ENCODE assay signal across 1 cellular context in the genomic region with DNA sequence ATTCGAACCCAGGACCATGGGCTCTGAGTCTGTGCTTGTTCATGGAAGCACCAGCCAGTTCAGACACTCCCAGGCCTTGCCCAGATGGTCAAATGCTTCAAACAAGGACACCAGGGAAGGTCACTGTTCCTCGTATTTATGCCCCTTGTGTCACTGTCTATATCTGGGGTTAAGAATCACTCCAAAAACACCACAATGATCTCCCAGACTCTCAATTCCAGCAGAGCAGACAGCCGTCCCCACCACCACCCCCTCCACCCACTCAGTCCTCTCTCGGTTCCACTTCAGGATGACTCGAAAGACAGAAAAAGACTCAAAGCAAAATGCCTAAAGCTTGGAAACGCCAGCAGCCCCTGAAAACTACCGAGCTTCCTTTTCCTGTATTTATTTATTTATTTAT.
A peak's percentile ranks its signal among the peaks of the same experiment; 100 is the strongest.
TF ChIP-seq lines count a peak whose summit lies in the region.

No MANE protein-coding gene starts in this region.

TF ChIP-seq in GM12878, 131 proteins besides CTCF, POLR2A, EP300 and RAD21 (continued from another document and continues in another):
- TF ChIP-seq, protein P1, sequence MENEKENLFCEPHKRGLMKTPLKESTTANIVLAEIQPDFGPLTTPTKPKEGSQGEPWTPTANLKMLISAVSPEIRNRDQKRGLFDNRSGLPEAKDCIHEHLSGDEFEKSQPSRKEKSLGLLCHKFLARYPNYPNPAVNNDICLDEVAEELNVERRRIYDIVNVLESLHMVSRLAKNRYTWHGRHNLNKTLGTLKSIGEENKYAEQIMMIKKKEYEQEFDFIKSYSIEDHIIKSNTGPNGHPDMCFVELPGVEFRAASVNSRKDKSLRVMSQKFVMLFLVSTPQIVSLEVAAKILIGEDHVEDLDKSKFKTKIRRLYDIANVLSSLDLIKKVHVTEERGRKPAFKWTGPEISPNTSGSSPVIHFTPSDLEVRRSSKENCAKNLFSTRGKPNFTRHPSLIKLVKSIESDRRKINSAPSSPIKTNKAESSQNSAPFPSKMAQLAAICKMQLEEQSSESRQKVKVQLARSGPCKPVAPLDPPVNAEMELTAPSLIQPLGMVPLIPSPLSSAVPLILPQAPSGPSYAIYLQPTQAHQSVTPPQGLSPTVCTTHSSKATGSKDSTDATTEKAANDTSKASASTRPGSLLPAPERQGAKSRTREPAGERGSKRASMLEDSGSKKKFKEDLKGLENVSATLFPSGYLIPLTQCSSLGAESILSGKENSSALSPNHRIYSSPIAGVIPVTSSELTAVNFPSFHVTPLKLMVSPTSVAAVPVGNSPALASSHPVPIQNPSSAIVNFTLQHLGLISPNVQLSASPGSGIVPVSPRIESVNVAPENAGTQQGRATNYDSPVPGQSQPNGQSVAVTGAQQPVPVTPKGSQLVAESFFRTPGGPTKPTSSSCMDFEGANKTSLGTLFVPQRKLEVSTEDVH (IDR thresholded peaks at IDR 0.05; ENCODE audit: low read depth, partially characterized antibody), result no peak
- TF ChIP-seq, protein P2, sequence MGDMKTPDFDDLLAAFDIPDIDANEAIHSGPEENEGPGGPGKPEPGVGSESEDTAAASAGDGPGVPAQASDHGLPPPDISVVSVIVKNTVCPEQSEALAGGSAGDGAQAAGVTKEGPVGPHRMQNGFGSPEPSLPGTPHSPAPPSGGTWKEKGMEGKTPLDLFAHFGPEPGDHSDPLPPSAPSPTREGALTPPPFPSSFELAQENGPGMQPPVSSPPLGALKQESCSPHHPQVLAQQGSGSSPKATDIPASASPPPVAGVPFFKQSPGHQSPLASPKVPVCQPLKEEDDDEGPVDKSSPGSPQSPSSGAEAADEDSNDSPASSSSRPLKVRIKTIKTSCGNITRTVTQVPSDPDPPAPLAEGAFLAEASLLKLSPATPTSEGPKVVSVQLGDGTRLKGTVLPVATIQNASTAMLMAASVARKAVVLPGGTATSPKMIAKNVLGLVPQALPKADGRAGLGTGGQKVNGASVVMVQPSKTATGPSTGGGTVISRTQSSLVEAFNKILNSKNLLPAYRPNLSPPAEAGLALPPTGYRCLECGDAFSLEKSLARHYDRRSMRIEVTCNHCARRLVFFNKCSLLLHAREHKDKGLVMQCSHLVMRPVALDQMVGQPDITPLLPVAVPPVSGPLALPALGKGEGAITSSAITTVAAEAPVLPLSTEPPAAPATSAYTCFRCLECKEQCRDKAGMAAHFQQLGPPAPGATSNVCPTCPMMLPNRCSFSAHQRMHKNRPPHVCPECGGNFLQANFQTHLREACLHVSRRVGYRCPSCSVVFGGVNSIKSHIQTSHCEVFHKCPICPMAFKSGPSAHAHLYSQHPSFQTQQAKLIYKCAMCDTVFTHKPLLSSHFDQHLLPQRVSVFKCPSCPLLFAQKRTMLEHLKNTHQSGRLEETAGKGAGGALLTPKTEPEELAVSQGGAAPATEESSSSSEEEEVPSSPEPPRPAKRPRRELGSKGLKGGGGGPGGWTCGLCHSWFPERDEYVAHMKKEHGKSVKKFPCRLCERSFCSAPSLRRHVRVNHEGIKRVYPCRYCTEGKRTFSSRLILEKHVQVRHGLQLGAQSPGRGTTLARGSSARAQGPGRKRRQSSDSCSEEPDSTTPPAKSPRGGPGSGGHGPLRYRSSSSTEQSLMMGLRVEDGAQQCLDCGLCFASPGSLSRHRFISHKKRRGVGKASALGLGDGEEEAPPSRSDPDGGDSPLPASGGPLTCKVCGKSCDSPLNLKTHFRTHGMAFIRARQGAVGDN (IDR thresholded peaks at IDR 0.05), result no peak
- TF ChIP-seq CREB1 (IDR thresholded peaks at IDR 0.05; ENCODE audit: low read depth), result no peak
- TF ChIP-seq RCOR1 (conservative IDR thresholded peaks at IDR 0.05; ENCODE audit: low read depth, low read length), result no peak
- no peak for TF ChIP-seq CEBPB (IDR thresholded peaks at IDR 0.05; ENCODE audit: borderline replicate concordance in 1 of 2, low read depth in 2 of 2, low read length in 2 of 2)
- TF ChIP-seq NR2C2 (IDR thresholded peaks at IDR 0.05; ENCODE audit: borderline replicate concordance, control insufficient read depth, insufficient read length, low read depth), result no peak
- TF ChIP-seq IRF4 (IDR thresholded peaks at IDR 0.05; ENCODE audit: low read depth, low read length), result 0 out of 2 replicates have a peak, but pooled peaks have one; percentile 12
- TF ChIP-seq, protein P3, sequence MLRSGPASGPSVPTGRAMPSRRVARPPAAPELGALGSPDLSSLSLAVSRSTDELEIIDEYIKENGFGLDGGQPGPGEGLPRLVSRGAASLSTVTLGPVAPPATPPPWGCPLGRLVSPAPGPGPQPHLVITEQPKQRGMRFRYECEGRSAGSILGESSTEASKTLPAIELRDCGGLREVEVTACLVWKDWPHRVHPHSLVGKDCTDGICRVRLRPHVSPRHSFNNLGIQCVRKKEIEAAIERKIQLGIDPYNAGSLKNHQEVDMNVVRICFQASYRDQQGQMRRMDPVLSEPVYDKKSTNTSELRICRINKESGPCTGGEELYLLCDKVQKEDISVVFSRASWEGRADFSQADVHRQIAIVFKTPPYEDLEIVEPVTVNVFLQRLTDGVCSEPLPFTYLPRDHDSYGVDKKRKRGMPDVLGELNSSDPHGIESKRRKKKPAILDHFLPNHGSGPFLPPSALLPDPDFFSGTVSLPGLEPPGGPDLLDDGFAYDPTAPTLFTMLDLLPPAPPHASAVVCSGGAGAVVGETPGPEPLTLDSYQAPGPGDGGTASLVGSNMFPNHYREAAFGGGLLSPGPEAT (IDR thresholded peaks at IDR 0.05; ENCODE audit: low read depth), result no peak
- no peak for TF ChIP-seq RELA (IDR thresholded peaks at IDR 0.05; ENCODE audit: borderline replicate concordance, partially characterized antibody)
- TF ChIP-seq POLR2AphosphoS5 (IDR thresholded peaks at IDR 0.05; ENCODE audit: low read length), result no peak
- TF ChIP-seq, protein P4, sequence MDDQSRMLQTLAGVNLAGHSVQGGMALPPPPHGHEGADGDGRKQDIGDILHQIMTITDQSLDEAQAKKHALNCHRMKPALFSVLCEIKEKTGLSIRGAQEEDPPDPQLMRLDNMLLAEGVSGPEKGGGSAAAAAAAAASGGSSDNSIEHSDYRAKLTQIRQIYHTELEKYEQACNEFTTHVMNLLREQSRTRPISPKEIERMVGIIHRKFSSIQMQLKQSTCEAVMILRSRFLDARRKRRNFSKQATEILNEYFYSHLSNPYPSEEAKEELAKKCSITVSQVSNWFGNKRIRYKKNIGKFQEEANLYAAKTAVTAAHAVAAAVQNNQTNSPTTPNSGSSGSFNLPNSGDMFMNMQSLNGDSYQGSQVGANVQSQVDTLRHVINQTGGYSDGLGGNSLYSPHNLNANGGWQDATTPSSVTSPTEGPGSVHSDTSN (IDR thresholded peaks at IDR 0.05; ENCODE audit: insufficient replicate concordance, low read depth, low read length), result no peak
- no peak for TF ChIP-seq TAF1 (IDR thresholded peaks at IDR 0.05; ENCODE audit: borderline replicate concordance, low read depth, low read length)
- peak; percentile 41; the same call in 1 of the 2 replicates for TF ChIP-seq NFIC (IDR thresholded peaks at IDR 0.05; ENCODE audit: low read depth, low read length)
- no peak for TF ChIP-seq SREBF1 (IDR thresholded peaks at IDR 0.05; ENCODE audit: low read length)
- TF ChIP-seq, protein P5, sequence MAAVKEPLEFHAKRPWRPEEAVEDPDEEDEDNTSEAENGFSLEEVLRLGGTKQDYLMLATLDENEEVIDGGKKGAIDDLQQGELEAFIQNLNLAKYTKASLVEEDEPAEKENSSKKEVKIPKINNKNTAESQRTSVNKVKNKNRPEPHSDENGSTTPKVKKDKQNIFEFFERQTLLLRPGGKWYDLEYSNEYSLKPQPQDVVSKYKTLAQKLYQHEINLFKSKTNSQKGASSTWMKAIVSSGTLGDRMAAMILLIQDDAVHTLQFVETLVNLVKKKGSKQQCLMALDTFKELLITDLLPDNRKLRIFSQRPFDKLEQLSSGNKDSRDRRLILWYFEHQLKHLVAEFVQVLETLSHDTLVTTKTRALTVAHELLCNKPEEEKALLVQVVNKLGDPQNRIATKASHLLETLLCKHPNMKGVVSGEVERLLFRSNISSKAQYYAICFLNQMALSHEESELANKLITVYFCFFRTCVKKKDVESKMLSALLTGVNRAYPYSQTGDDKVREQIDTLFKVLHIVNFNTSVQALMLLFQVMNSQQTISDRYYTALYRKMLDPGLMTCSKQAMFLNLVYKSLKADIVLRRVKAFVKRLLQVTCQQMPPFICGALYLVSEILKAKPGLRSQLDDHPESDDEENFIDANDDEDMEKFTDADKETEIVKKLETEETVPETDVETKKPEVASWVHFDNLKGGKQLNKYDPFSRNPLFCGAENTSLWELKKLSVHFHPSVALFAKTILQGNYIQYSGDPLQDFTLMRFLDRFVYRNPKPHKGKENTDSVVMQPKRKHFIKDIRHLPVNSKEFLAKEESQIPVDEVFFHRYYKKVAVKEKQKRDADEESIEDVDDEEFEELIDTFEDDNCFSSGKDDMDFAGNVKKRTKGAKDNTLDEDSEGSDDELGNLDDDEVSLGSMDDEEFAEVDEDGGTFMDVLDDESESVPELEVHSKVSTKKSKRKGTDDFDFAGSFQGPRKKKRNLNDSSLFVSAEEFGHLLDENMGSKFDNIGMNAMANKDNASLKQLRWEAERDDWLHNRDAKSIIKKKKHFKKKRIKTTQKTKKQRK (IDR thresholded peaks at IDR 0.05; ENCODE audit: low read depth, low read length), result no peak
- no peak for TF ChIP-seq ZNF217 (IDR thresholded peaks at IDR 0.05)
- no peak for TF ChIP-seq SIX5 (IDR thresholded peaks at IDR 0.05; ENCODE audit: low read depth, low read length, severe bottlenecking)
- TF ChIP-seq, protein P6, sequence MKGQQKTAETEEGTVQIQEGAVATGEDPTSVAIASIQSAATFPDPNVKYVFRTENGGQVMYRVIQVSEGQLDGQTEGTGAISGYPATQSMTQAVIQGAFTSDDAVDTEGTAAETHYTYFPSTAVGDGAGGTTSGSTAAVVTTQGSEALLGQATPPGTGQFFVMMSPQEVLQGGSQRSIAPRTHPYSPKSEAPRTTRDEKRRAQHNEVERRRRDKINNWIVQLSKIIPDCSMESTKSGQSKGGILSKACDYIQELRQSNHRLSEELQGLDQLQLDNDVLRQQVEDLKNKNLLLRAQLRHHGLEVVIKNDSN (IDR thresholded peaks at IDR 0.05; ENCODE audit: borderline replicate concordance, extremely low read length, insufficient read depth, low read depth, low read length), result no peak
- peak; percentile 76 for TF ChIP-seq RUNX3 (IDR thresholded peaks at IDR 0.05; ENCODE audit: low read length)
- no peak for TF ChIP-seq ETV6 (conservative IDR thresholded peaks at IDR 0.05 in 1 of 2, IDR thresholded peaks at IDR 0.05 in 1 of 2; ENCODE audit: borderline replicate concordance in 1 of 2, low read depth in 1 of 2)
- TF ChIP-seq ATF7 (IDR thresholded peaks at IDR 0.05; ENCODE audit: low read depth), result peak; percentile 51; the same call in 1 of the 2 replicates
- TF ChIP-seq RBBP5 (conservative IDR thresholded peaks at IDR 0.05), result no peak
- TF ChIP-seq, protein P7, sequence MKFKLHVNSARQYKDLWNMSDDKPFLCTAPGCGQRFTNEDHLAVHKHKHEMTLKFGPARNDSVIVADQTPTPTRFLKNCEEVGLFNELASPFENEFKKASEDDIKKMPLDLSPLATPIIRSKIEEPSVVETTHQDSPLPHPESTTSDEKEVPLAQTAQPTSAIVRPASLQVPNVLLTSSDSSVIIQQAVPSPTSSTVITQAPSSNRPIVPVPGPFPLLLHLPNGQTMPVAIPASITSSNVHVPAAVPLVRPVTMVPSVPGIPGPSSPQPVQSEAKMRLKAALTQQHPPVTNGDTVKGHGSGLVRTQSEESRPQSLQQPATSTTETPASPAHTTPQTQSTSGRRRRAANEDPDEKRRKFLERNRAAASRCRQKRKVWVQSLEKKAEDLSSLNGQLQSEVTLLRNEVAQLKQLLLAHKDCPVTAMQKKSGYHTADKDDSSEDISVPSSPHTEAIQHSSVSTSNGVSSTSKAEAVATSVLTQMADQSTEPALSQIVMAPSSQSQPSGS (IDR thresholded peaks at IDR 0.05; ENCODE audit: low read length), result no peak
- no peak for TF ChIP-seq NR2C1 (IDR thresholded peaks at IDR 0.05)
- TF ChIP-seq EZH2 (IDR thresholded peaks at IDR 0.05; ENCODE audit: borderline replicate concordance, control insufficient read depth, low read depth, low read length), result no peak
- no peak for TF ChIP-seq SRF (IDR thresholded peaks at IDR 0.05; ENCODE audit: low read depth in 2 of 2, low read length in 2 of 2)
- TF ChIP-seq ZBED1 (IDR thresholded peaks at IDR 0.05; ENCODE audit: borderline replicate concordance), result peak; percentile 16; the same call in 1 of the 2 replicates
- TF ChIP-seq, protein P8, sequence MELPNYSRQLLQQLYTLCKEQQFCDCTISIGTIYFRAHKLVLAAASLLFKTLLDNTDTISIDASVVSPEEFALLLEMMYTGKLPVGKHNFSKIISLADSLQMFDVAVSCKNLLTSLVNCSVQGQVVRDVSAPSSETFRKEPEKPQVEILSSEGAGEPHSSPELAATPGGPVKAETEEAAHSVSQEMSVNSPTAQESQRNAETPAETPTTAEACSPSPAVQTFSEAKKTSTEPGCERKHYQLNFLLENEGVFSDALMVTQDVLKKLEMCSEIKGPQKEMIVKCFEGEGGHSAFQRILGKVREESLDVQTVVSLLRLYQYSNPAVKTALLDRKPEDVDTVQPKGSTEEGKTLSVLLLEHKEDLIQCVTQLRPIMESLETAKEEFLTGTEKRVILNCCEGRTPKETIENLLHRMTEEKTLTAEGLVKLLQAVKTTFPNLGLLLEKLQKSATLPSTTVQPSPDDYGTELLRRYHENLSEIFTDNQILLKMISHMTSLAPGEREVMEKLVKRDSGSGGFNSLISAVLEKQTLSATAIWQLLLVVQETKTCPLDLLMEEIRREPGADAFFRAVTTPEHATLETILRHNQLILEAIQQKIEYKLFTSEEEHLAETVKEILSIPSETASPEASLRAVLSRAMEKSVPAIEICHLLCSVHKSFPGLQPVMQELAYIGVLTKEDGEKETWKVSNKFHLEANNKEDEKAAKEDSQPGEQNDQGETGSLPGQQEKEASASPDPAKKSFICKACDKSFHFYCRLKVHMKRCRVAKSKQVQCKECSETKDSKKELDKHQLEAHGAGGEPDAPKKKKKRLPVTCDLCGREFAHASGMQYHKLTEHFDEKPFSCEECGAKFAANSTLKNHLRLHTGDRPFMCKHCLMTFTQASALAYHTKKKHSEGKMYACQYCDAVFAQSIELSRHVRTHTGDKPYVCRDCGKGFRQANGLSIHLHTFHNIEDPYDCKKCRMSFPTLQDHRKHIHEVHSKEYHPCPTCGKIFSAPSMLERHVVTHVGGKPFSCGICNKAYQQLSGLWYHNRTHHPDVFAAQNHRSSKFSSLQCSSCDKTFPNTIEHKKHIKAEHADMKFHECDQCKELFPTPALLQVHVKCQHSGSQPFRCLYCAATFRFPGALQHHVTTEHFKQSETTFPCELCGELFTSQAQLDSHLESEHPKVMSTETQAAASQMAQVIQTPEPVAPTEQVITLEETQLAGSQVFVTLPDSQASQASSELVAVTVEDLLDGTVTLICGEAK (IDR thresholded peaks at IDR 0.05; ENCODE audit: borderline replicate concordance), result no peak
- 0 out of 2 replicates have a peak, but pooled peaks have one; percentile 15 for TF ChIP-seq TCF3 (IDR thresholded peaks at IDR 0.05; ENCODE audit: borderline replicate concordance, insufficient read depth, low read depth, low read length)
- TF ChIP-seq CHD1 (IDR thresholded peaks at IDR 0.05; ENCODE audit: low read depth, low read length), result no peak
- no peak for TF ChIP-seq HDAC6 (IDR thresholded peaks at IDR 0.05; ENCODE audit: unreplicated experiment)
- no peak for TF ChIP-seq BRCA1 (IDR thresholded peaks at IDR 0.05; ENCODE audit: low read depth, low read length)
- TF ChIP-seq, protein P9, sequence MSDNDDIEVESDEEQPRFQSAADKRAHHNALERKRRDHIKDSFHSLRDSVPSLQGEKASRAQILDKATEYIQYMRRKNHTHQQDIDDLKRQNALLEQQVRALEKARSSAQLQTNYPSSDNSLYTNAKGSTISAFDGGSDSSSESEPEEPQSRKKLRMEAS (IDR thresholded peaks at IDR 0.05; ENCODE audit: low read depth, low read length), result no peak
